Comparison of ENCODE assay signal across 28 cellular contexts in genomic region chr6:32475392-32476206, GRCh38. TPM values are rescaled to one million over a fixed set of nuclear protein-coding genes. Genes with fewer than 3 reads are reported as not detected.
DNase-seq lines count a peak whose midpoint lies in the region; ATAC-seq, FAIRE-seq and TF ChIP-seq lines count a peak whose summit lies in the region.
"Had no signal": no experiment of that assay in that cellular context is flagged by ENCODE, and none has a peak within 500 bp of the region (broad histone marks: within the 10 kb centered on the region; RNA-seq: fewer than 3 reads in every experiment).

No MANE protein-coding gene starts in this region.

- H3K79me2 ChIP-seq in HepG2 (ENCODE audit: insufficient read depth, low read length): no peaks in the 10 kb centered on the region

- whole genome bisulfite sequencing in HepG2 (ENCODE audit: low lambda C conversion rate): 50% methylated on average over 13 of the region's 13 CpGs
- 64% methylated on average over 13 of the region's 13 CpGs for WGBS in right lobe of liver (ENCODE audit: insufficient coverage, low coverage, low lambda C conversion rate, missing lambda C conversion rate)

- ATAC-seq in HepG2: no peak; the same call in 2 of the 3 replicates
- no peak for ATAC-seq in right lobe of liver
- no peak for ATAC-seq in HG03039 (IDR thresholded peaks at IDR 0.05; ENCODE audit: unreplicated experiment)

- H3K4me1 ChIP-seq in HepG2 (ENCODE audit: insufficient read depth, low read length): no peaks in the 10 kb centered on the region
- no peaks in the 10 kb centered on the region for H3K4me1 ChIP-seq in right lobe of liver
- H3K4me1 ChIP-seq: BE2C, HAP-1 had no signal

- peaks cover 0 to 3% of the 10 kb centered on the region in 2 experiments; a peak in 1 of 5 replicates for H3K27me3 ChIP-seq in HepG2 (ENCODE audit: control insufficient read depth in 1 of 2, insufficient read depth in 2 of 2, low read length in 2 of 2)
- no peaks in the 10 kb centered on the region for H3K27me3 ChIP-seq in right lobe of liver

- no peak for TF ChIP-seq POLR2A in HepG2 (IDR thresholded peaks at IDR 0.05; ENCODE audit: insufficient read depth in 1 of 2, low read depth in 2 of 2, low read length in 2 of 2)
- TF ChIP-seq POLR2A in right lobe of liver (IDR thresholded peaks at IDR 0.05): no peak

- TF ChIP-seq CTCF in HepG2 (CRISPR knock-in tag; IDR thresholded peaks at IDR 0.05) (no peak), right lobe of liver (IDR thresholded peaks at IDR 0.05) (no peak)

- CTCF ChIA-PET in HepG2 (lab: Yijun Ruan, JAX; ENCODE audit: low intra/inter-chr PET ratio, low total read pairs): no interaction called here

- FAIRE-seq in HepG2 (lab: Jason Lieb, UNC): peak; percentile 56
- FAIRE-seq: A204.1, GM12892 had no signal

- intact Hi-C loops in HepG2 (cut with micrococcal nuclease; ENCODE audit: unreplicated experiment) (loop anchor here (5.0 kb wide), 1 partner anchor 58 kb away; no protein-coding TSS in a partner anchor), right lobe of liver (cut with DNase I) (no loop called here)

- in situ Hi-C loops in HepG2 (cut with HindIII; ENCODE audit: extremely low pct_ligation_motif_present, low pct_unique_long_range_greater_than_20kb) (loop anchor here (5.0 kb wide), 1 partner anchor 92 kb away; no protein-coding TSS in a partner anchor), SK-MEL-5 (cut with HindIII; ENCODE audit: low pct_unique_long_range_greater_than_20kb, low sequenced_read_pairs) (no loop called here)

- H3K9me3 ChIP-seq in HepG2 (ENCODE audit: low read length) (no peaks in the 10 kb centered on the region), right lobe of liver (no peaks in the 10 kb centered on the region)
- H3K9me3 ChIP-seq: BE2C, HAP-1 had no signal

- no peak overlapping the region for H2AFZ ChIP-seq in HepG2 (ENCODE audit: low read length)
- H2AFZ ChIP-seq: GM23248 had no signal

- H3K27ac ChIP-seq in HepG2 (ENCODE audit: extremely low read length, insufficient read depth, low read length): no peak overlapping the region
- no peak overlapping the region for H3K27ac ChIP-seq in right lobe of liver
- H3K27ac ChIP-seq: GM23248, HL-60 had no signal

- H4K20me1 ChIP-seq in HepG2 (ENCODE audit: insufficient read depth, low read length): no peaks in the 10 kb centered on the region

- POLR2A ChIA-PET in HepG2 (lab: Yijun Ruan, JAX): no interaction called here

- H3K36me3 ChIP-seq in HepG2 (replicated peaks in 1 of 2; ENCODE audit: control insufficient read depth in 1 of 2, insufficient read depth in 2 of 2, low read length in 2 of 2) (no peaks in the 10 kb centered on the region), right lobe of liver (no peaks in the 10 kb centered on the region)
- H3K36me3 ChIP-seq: BE2C, HAP-1 had no signal

- H3K4me3 ChIP-seq in HepG2 (replicated peaks in 1 of 3; ENCODE audit: insufficient read depth in 1 of 3, low read depth in 2 of 3, low read length in 3 of 3): no peak overlapping the region
- H3K4me3 ChIP-seq in right lobe of liver: no peak overlapping the region
- H3K4me3 ChIP-seq: GM23248, HAP-1 had no signal

- no peak overlapping the region for H3K9ac ChIP-seq in HepG2 (ENCODE audit: insufficient read depth, low read depth, low read length)
- H3K9ac ChIP-seq: GM23248 had no signal

- BruUV-seq in HepG2 (replicated peaks; lab: Mats Ljungman, UMichigan): no TSS peak

- DNase-seq in HepG2 (ENCODE audit: low spot score) (no peak), right lobe of liver (no peak), SK-MEL-5 (ENCODE audit: low read depth, low spot score) (peak; percentile 33), kidney tubule cell (ENCODE audit: low spot score) (peak; percentile 0), glomerular visceral epithelial cell (ENCODE audit: extremely low spot score) (no peak), MV-4-11 (lab: John Stamatoyannopoulos, UW) (no peak)
- no peak for DNase-seq in stimulated activated CD4-positive, alpha-beta T cell treated with anti-CD3 and anti-CD28 coated beads, Interleukin-2, amount 100 ng/mL, for 48 hours
- DNase-seq: BE2C; CD4-positive, alpha-beta T cell; COR-L47; DMS 273 treated with DMSO at 0.1 percent for 48 hours; DMS79 treated with DMSO at 0.1 percent for 48 hours; GM23248; IMR-90; Kasumi-1; NCI-H1048; NCI-H1417 treated with DMSO at 0.1 percent for 48 hours; NCI-H187; NCI-H446; NCI-H526; Right ventricle myocardium superior had no signal

- no peak for TF ChIP-seq EP300 in HepG2 (IDR thresholded peaks at IDR 0.05; ENCODE audit: low read depth in 2 of 2, low read length in 2 of 2)
- no peak for TF ChIP-seq EP300 in HepG2 (CRISPR knock-in tag; IDR thresholded peaks at IDR 0.05; ENCODE audit: borderline replicate concordance)

- no peak overlapping the region for H3K4me2 ChIP-seq in HepG2 (ENCODE audit: low read depth, low read length)

- TF ChIP-seq RAD21 in HepG2 (CRISPR knock-in tag; IDR thresholded peaks at IDR 0.05): no peak

RNA-seq across cellular contexts. Expression of gene HLA-DRA, which starts 35.9 kb away (rescaled TPM):
- not detected in 2 replicates for total RNA-seq in HepG2 (2016; rRNA removed; fragmentation: Illumina TruSeq; extraction: Trizol)
- total RNA-seq in HepG2 (2016; cell fraction: cytosol; rRNA removed; fragmentation: Illumina TruSeq; extraction: Trizol; ENCODE audit: low read depth): not detected in 2 replicates
- not detected in 2 replicates for total RNA-seq in HepG2 (2016; cell fraction: insoluble cytoplasmic fraction; rRNA removed; fragmentation: Illumina TruSeq; extraction: Trizol)
- not detected in 2 replicates for total RNA-seq in HepG2 (2016; cell fraction: membrane; rRNA removed; fragmentation: Illumina TruSeq; extraction: Trizol)
- total RNA-seq in HepG2 (2016; cell fraction: nucleus; rRNA removed; fragmentation: Illumina TruSeq; extraction: Trizol): not detected in 2 replicates
- not detected in 2 replicates for polyA plus RNA-seq in HepG2 (2011; rRNA removed)
- 0.27 and 0.45 TPM in 2 replicates for polyA plus RNA-seq in HepG2 (2011; cell fraction: cytosol; rRNA removed)
- 0.43 TPM in 1 of 2 replicates, not detected in the other for polyA plus RNA-seq in HepG2 (2011; cell fraction: nucleus; rRNA removed)
- not detected in 2 replicates for polyA plus RNA-seq in HepG2 (2012)
- polyA plus RNA-seq in HepG2 (2016; cell fraction: cytosol; fragmentation: Illumina TruSeq; extraction: Trizol; ENCODE audit: low read depth): not detected in 2 replicates
- polyA plus RNA-seq in HepG2 (2016; cell fraction: insoluble cytoplasmic fraction; fragmentation: Illumina TruSeq; extraction: Trizol; ENCODE audit: low read depth): not detected in 2 replicates
- not detected in 2 replicates for polyA plus RNA-seq in HepG2 (2016; cell fraction: membrane; fragmentation: Illumina TruSeq; extraction: Trizol; ENCODE audit: low read depth)
- polyA plus RNA-seq in HepG2 (2016; cell fraction: nucleus; fragmentation: Illumina TruSeq; extraction: Trizol; ENCODE audit: insufficient read depth, low read depth): not detected in 2 replicates
- polyA minus RNA-seq in HepG2 (2011; rRNA and poly(A)+ RNA removed; ENCODE audit: low replicate concordance): 0.84 TPM in 1 of 2 replicates, not detected in the other
- polyA minus RNA-seq in HepG2 (2011; cell fraction: cytosol; rRNA and poly(A)+ RNA removed): not detected in 2 replicates
- polyA minus RNA-seq in HepG2 (2011; cell fraction: nucleus; rRNA and poly(A)+ RNA removed): not detected in 2 replicates
- total RNA-seq in right lobe of liver: 100 to 1,000 TPM in 1 of 6 experiments, 10 to 100 TPM in 5; 21.2 to 235 (median 66.8) TPM
- total RNA-seq in SK-MEL-5 (2014; rRNA removed; shearing (Covaris generic)): 5.7 and 10.0 TPM in 2 replicates
- polyA plus RNA-seq in SK-MEL-5 (2015; cell fraction: cytosol; rRNA removed): 41.8 and 43.2 TPM in 2 replicates
- 13.3 and 20.8 TPM in 2 replicates for polyA plus RNA-seq in SK-MEL-5 (2015; cell fraction: nucleus; rRNA removed)
- total RNA-seq: GM23248, HT-29, IMR-90, MCF 10A had no signal
- polyA plus RNA-seq: IMR-90 had no signal

RNA-seq across cellular contexts. Expression of gene HLA-DRB5, which starts 54.5 kb away (rescaled TPM):
- total RNA-seq in HepG2 (2016; rRNA removed; fragmentation: Illumina TruSeq; extraction: Trizol) (not detected in 2 replicates), right lobe of liver (10 to 100 TPM in 2 of 6 experiments, 1 to 10 TPM in 3, under 1 TPM in 1; 0.86 to 42.5 (median 5.0) TPM)
- not detected in 2 replicates for total RNA-seq in HepG2 (2016; cell fraction: cytosol; rRNA removed; fragmentation: Illumina TruSeq; extraction: Trizol; ENCODE audit: low read depth)
- total RNA-seq in HepG2 (2016; cell fraction: insoluble cytoplasmic fraction; rRNA removed; fragmentation: Illumina TruSeq; extraction: Trizol): not detected in 2 replicates
- not detected in 2 replicates for total RNA-seq in HepG2 (2016; cell fraction: membrane; rRNA removed; fragmentation: Illumina TruSeq; extraction: Trizol)
- not detected in 2 replicates for total RNA-seq in HepG2 (2016; cell fraction: nucleus; rRNA removed; fragmentation: Illumina TruSeq; extraction: Trizol)
- polyA plus RNA-seq in HepG2 (2011; rRNA removed): not detected in 2 replicates
- polyA plus RNA-seq in HepG2 (2011; cell fraction: cytosol; rRNA removed): 0.04 TPM in 1 of 2 replicates, not detected in the other
- polyA plus RNA-seq in HepG2 (2011; cell fraction: nucleus; rRNA removed): not detected in 2 replicates
- polyA plus RNA-seq in HepG2 (2012): not detected in 2 replicates
- not detected in 2 replicates for polyA plus RNA-seq in HepG2 (2016; cell fraction: cytosol; fragmentation: Illumina TruSeq; extraction: Trizol; ENCODE audit: low read depth)
- not detected in 2 replicates for polyA plus RNA-seq in HepG2 (2016; cell fraction: insoluble cytoplasmic fraction; fragmentation: Illumina TruSeq; extraction: Trizol; ENCODE audit: low read depth)
- not detected in 2 replicates for polyA plus RNA-seq in HepG2 (2016; cell fraction: membrane; fragmentation: Illumina TruSeq; extraction: Trizol; ENCODE audit: low read depth)
- polyA plus RNA-seq in HepG2 (2016; cell fraction: nucleus; fragmentation: Illumina TruSeq; extraction: Trizol; ENCODE audit: insufficient read depth, low read depth): not detected in 2 replicates
- 0.12 TPM in 1 of 2 replicates, not detected in the other for polyA minus RNA-seq in HepG2 (2011; rRNA and poly(A)+ RNA removed; ENCODE audit: low replicate concordance)
- polyA minus RNA-seq in HepG2 (2011; cell fraction: cytosol; rRNA and poly(A)+ RNA removed): not detected in 2 replicates
- not detected in 2 replicates for polyA minus RNA-seq in HepG2 (2011; cell fraction: nucleus; rRNA and poly(A)+ RNA removed)
- total RNA-seq in SK-MEL-5 (2014; rRNA removed; shearing (Covaris generic)): 0.29 and 0.58 TPM in 2 replicates
- 2.2 and 3.3 TPM in 2 replicates for polyA plus RNA-seq in SK-MEL-5 (2015; cell fraction: cytosol; rRNA removed)
- polyA plus RNA-seq in SK-MEL-5 (2015; cell fraction: nucleus; rRNA removed): 1.3 TPM in 1 of 2 replicates, not detected in the other
- total RNA-seq: GM23248, HT-29, IMR-90, MCF 10A had no signal
- polyA plus RNA-seq: IMR-90 had no signal

Comparison
In these comparisons a context has a peak if more than half of its experiments do, and no peak if none do; other contexts are left out.
1. DNase-seq: peak in SK-MEL-5 (single experiment) and kidney tubule cell (single experiment); none in HepG2 (single experiment), right lobe of liver (0 of 3), glomerular visceral epithelial cell (single experiment), MV-4-11 (single experiment) and stimulated activated CD4-positive, alpha-beta T cell treated with anti-CD3 and anti-CD28 coated beads, Interleukin-2, amount 100 ng/mL, for 48 hours (0 of 2).